In the genomic region with DNA sequence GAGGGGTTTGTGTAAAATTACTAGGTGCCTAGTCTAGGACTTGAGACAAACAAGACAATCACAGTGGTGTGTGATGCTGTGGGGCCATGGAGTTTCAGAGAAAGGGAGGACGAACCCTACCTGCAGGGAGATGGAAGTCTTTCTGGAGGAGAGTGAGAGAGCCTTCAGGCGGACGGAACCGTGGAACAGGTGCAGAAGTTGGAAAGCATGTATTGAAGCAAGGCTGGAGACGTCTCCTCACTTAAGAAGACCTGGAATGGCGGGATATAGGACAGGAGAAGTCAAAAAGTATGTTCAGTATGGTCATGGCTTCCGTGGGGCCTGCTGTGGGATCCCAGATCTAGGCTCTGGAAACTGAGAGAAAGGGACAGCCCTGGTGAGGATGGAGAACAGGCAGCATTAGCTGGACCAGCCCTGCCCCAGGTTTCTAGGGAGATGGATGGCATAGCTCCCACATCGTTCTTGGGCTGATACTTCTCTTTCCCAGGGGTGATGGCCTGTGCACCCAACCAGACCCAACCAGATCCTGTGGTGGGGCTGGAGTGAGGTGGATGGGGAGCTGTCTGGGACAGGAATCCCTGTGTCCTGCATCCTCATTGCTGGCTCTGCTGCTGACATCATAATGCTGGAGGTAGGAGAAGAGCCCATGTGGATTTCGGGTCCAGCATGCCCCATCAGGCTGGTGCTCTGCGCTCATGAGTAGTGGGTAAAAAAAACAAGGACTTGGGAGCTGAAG, we compare ENCODE assay signal across 26 cellular contexts. TPM values are rescaled to one million over a fixed set of nuclear protein-coding genes. Genes with fewer than 3 reads are reported as not detected.
DNase-seq lines count a peak whose midpoint lies in the region; ATAC-seq and TF ChIP-seq lines count a peak whose summit lies in the region.
"Had no signal": no experiment of that assay in that cellular context is flagged by ENCODE, and none has a peak within 500 bp of the region (broad histone marks: within the 10 kb centered on the region; RNA-seq: fewer than 3 reads in every experiment).

No MANE protein-coding gene starts in this region.

- dilution Hi-C loops in IMR-90 (cut with HindIII; ENCODE audit: low sequenced_read_pairs, unreplicated experiment): no loop called here

- H3K4me2 ChIP-seq in IMR-90 (ENCODE audit: low read depth, low read length): no peak overlapping the region
- H3K4me2 ChIP-seq: BLaER1 had no signal

- no peak overlapping the region for H4K8ac ChIP-seq in IMR-90 (ENCODE audit: low read depth in 2 of 2, low read length in 2 of 2)

- no peaks in the 10 kb centered on the region for H3K4me1 Mint-ChIP-seq in progenitor cell of endocrine pancreas (ENCODE audit: low read depth)
- H3K4me1 Mint-ChIP-seq in activated naive CD8-positive, alpha-beta T cell treated with anti-CD3 and anti-CD28 coated beads, Interleukin-2, amount 50 U/mL, for 24 hours: peaks cover 10% of the 10 kb centered on the region

- H3K4me1 ChIP-seq in IMR-90 (ENCODE audit: control insufficient read depth, insufficient read depth, low read length) (peaks cover 5% of the 10 kb centered on the region; the same call in 1 of the 2 replicates), esophagus muscularis mucosa (no peaks in the 10 kb centered on the region)
- H3K4me1 ChIP-seq: left lung, psoas muscle, transverse colon had no signal

- no peak for TF ChIP-seq EP300 in esophagus muscularis mucosa (IDR thresholded peaks at IDR 0.05)

- ATAC-seq in IMR-90 (ENCODE audit: low read depth): no peak
- ATAC-seq in activated naive CD8-positive, alpha-beta T cell treated with anti-CD3 and anti-CD28 coated beads, Interleukin-2, amount 50 U/mL, for 24 hours: no peak
- ATAC-seq: left lung, psoas muscle had no signal

- no peak for TF ChIP-seq RAD21 in IMR-90 (IDR thresholded peaks at IDR 0.05; ENCODE audit: low read length)

- no peak overlapping the region for H4K91ac ChIP-seq in IMR-90 (ENCODE audit: insufficient read depth, low read depth, low read length)

- H3K27me3 ChIP-seq in H7 (ENCODE audit: control insufficient read depth, insufficient read depth, low read length) (peaks cover 2% of the 10 kb centered on the region), IMR-90 (ENCODE audit: control insufficient read depth, insufficient read depth, low read length) (peaks cover 23% of the 10 kb centered on the region), esophagus muscularis mucosa (peaks cover 0 to 45% (median 0%) of the 10 kb centered on the region in 4 donors)
- H3K27me3 ChIP-seq: BLaER1, neutrophil, transverse colon had no signal

- H2AFZ ChIP-seq in IMR-90 (replicated peaks; ENCODE audit: low read length, poor library complexity): no peak overlapping the region

- peaks cover 4% of the 10 kb centered on the region for H3K9me3 Mint-ChIP-seq in progenitor cell of endocrine pancreas (ENCODE audit: low read depth)
- peaks cover 7% of the 10 kb centered on the region for H3K9me3 Mint-ChIP-seq in activated naive CD8-positive, alpha-beta T cell treated with anti-CD3 and anti-CD28 coated beads, Interleukin-2, amount 50 U/mL, for 24 hours

- no peak overlapping the region; the same call in 1 of the 2 replicates for H3K4ac ChIP-seq in IMR-90 (ENCODE audit: low read depth, low read length)

- H3K4me3 Mint-ChIP-seq in progenitor cell of endocrine pancreas (ENCODE audit: low read depth): no peak overlapping the region
- H3K4me3 Mint-ChIP-seq in activated naive CD8-positive, alpha-beta T cell treated with anti-CD3 and anti-CD28 coated beads, Interleukin-2, amount 50 U/mL, for 24 hours: no peak overlapping the region
- H3K4me3 Mint-ChIP-seq: activated T-helper 1 cell treated with anti-CD3 and anti-CD28 coated beads, Interleukin-12 subunit alpha, Interleukin-12 subunit beta, Interleukin-2, Interleukin-4 antibody, amounts not matched to agents 30 ng/mL and 10 ng/mL and 1 ng/mL, durations not matched to agents 14 hours and 24 hours and 36 hours; stimulated activated effector memory CD8-positive, alpha-beta T cell treated with anti-CD3 and anti-CD28 coated beads, Interleukin-12 subunit alpha, Interleukin-12 subunit beta, amount 100 ng/mL, for 72 hours had no signal

- H3K27ac ChIP-seq in IMR-90 (ENCODE audit: insufficient read depth, low read length) (no peak overlapping the region), esophagus muscularis mucosa (replicated peaks in 1 of 4) (no peak overlapping the region)
- H3K27ac ChIP-seq: BLaER1, brain microvascular endothelial cell, epithelial cell of prostate, left lung, neutrophil, psoas muscle, transverse colon had no signal

- H3K4me3 ChIP-seq in H7 (ENCODE audit: insufficient read depth, low read depth, low read length) (no peak overlapping the region), IMR-90 (ENCODE audit: insufficient read depth, low read depth, low read length) (no peak overlapping the region), esophagus muscularis mucosa (no peak overlapping the region)
- H3K4me3 ChIP-seq: BLaER1, left lung, psoas muscle, transverse colon had no signal

- no peaks in the 10 kb centered on the region for H3K79me1 ChIP-seq in IMR-90 (ENCODE audit: low read depth in 1 of 2, low read length in 2 of 2)

- DNase-seq in H7 (peak; percentile 11), IMR-90 (no peak), esophagus muscularis mucosa (ENCODE audit: extremely low spot score) (peak; percentile 89), progenitor cell of endocrine pancreas (ENCODE audit: low spot score, unreplicated experiment) (peak; percentile 3), RKO (ENCODE audit: low spot score) (no peak)
- DNase-seq in stimulated activated CD4-positive, alpha-beta T cell treated with anti-CD3 and anti-CD28 coated beads, Interleukin-4, amount 100 ng/mL, for 24 hours: no peak
- no peak for DNase-seq in activated naive CD8-positive, alpha-beta T cell treated with anti-CD3 and anti-CD28 coated beads, Interleukin-2, amount 50 U/mL, for 24 hours
- DNase-seq: activated CD4-positive, alpha-beta T cell treated with anti-CD3 and anti-CD28 coated beads for 1 hour; activated naive CD4-positive, alpha-beta T cell treated with anti-CD3 and anti-CD28 coated beads, Interleukin-2, amount 50 U/mL, for 16 hours; brain microvascular endothelial cell; effector CD8-positive, alpha-beta T cell; Kasumi-1; NCI-H1417 treated with DMSO at 0.1 percent for 48 hours; NCI-H2081 treated with DMSO at 0.1 percent for 48 hours; NCI-H345; NCI-H748 treated with DMSO at 0.1 percent for 48 hours; psoas muscle; SIG-M5; stimulated activated CD4-positive, alpha-beta T cell treated with anti-CD3 and anti-CD28 coated beads, Interleukin-4, amount 100 ng/mL, for 4 hours; transverse colon had no signal

- peaks cover 20% of the 10 kb centered on the region for H3K27me3 Mint-ChIP-seq in progenitor cell of endocrine pancreas
- no peaks in the 10 kb centered on the region for H3K27me3 Mint-ChIP-seq in activated naive CD8-positive, alpha-beta T cell treated with anti-CD3 and anti-CD28 coated beads, Interleukin-2, amount 50 U/mL, for 24 hours

- H3K9ac ChIP-seq in IMR-90 (ENCODE audit: low read depth, low read length): no peak overlapping the region
- H3K9ac ChIP-seq: BLaER1 had no signal

- no peak overlapping the region for H3K27ac Mint-ChIP-seq in progenitor cell of endocrine pancreas
- no peak overlapping the region for H3K27ac Mint-ChIP-seq in activated naive CD8-positive, alpha-beta T cell treated with anti-CD3 and anti-CD28 coated beads, Interleukin-2, amount 50 U/mL, for 24 hours
- H3K27ac Mint-ChIP-seq: activated T-helper 1 cell treated with anti-CD3 and anti-CD28 coated beads, Interleukin-12 subunit alpha, Interleukin-12 subunit beta, Interleukin-2, Interleukin-4 antibody, amounts not matched to agents 30 ng/mL and 10 ng/mL and 1 ng/mL, durations not matched to agents 14 hours and 24 hours and 36 hours; stimulated activated effector memory CD8-positive, alpha-beta T cell treated with anti-CD3 and anti-CD28 coated beads, Interleukin-12 subunit alpha, Interleukin-12 subunit beta, amount 100 ng/mL, for 72 hours had no signal

- H2AK5ac ChIP-seq in IMR-90 (ENCODE audit: low read depth, low read length): 0 out of 2 replicates have a peak overlapping the region, but pooled peaks have one; percentile 21

- H2BK5ac ChIP-seq in IMR-90 (ENCODE audit: low read depth, low read length, poor library complexity, severe bottlenecking): no peak overlapping the region

- H3K23ac ChIP-seq in IMR-90 (ENCODE audit: low read depth, low read length): no peak overlapping the region

- intact Hi-C loops in IMR-90 (cut with micrococcal nuclease): no loop called here
- intact Hi-C loops in esophagus muscularis mucosa (cut with DNase I): no loop called here

- H3K18ac ChIP-seq in IMR-90 (ENCODE audit: low read depth, low read length): no peak overlapping the region

- H2AK9ac ChIP-seq in IMR-90 (replicated peaks; ENCODE audit: low read depth, low read length, poor library complexity): no peak overlapping the region

- in situ Hi-C loops in IMR-90 (cut with MboI; ENCODE audit: low sequenced_read_pairs): no loop called here

- no peak overlapping the region for H2BK20ac ChIP-seq in IMR-90 (ENCODE audit: low read depth, low read length)

- H3K9me3 ChIP-seq in IMR-90 (ENCODE audit: control insufficient read depth, insufficient read depth, low read length) (no peaks in the 10 kb centered on the region), esophagus muscularis mucosa (no peaks in the 10 kb centered on the region)
- H3K9me3 ChIP-seq: BLaER1, left lung, neutrophil, psoas muscle, transverse colon had no signal

- H3K14ac ChIP-seq in IMR-90 (replicated peaks; ENCODE audit: low read depth, low read length): no peak overlapping the region

- TF ChIP-seq POLR2A in IMR-90 (IDR thresholded peaks at IDR 0.05; ENCODE audit: low read depth, low read length): no peak
- TF ChIP-seq POLR2A in esophagus muscularis mucosa (IDR thresholded peaks at IDR 0.05; ENCODE audit: low read depth): no peak

- no peak overlapping the region for H2BK120ac ChIP-seq in IMR-90 (ENCODE audit: low read depth, low read length)

- H3K56ac ChIP-seq in IMR-90 (ENCODE audit: extremely low read depth, insufficient read depth, low read length): no peak overlapping the region

- no peak for TF ChIP-seq CTCF in IMR-90 (conservative IDR thresholded peaks at IDR 0.05; ENCODE audit: low read depth, low read length)
- TF ChIP-seq CTCF in esophagus muscularis mucosa (IDR thresholded peaks at IDR 0.05): no peak
- TF ChIP-seq CTCF in progenitor cell of endocrine pancreas (IDR thresholded peaks at IDR 0.05; ENCODE audit: unreplicated experiment): no peak

- no peak overlapping the region for H2BK15ac ChIP-seq in IMR-90 (ENCODE audit: low read depth, low read length)

- no peak overlapping the region for H4K5ac ChIP-seq in IMR-90 (ENCODE audit: low read depth, low read length)

- 75% methylated on average over 5 of the region's 10 CpGs; no CpG with 5 or more reads in 1 of the 2 experiments for WGBS in IMR-90 (ENCODE audit: extremely low coverage in 2 of 2, insufficient read length in 1 of 2), 2 experiments
- WGBS in esophagus muscularis mucosa: 91% methylated on average over 10 of the region's 10 CpGs

- H3K36me3 ChIP-seq in H7 (replicated peaks; ENCODE audit: control insufficient read depth, insufficient read depth, low read length) (no peaks in the 10 kb centered on the region), IMR-90 (ENCODE audit: control insufficient read depth, insufficient read depth, low read length) (no peaks in the 10 kb centered on the region), esophagus muscularis mucosa (no peaks in the 10 kb centered on the region)
- H3K36me3 ChIP-seq: BLaER1, brain microvascular endothelial cell, left lung, neutrophil, transverse colon had no signal

- CTCF ChIA-PET in IMR-90 (lab: Yijun Ruan, JAX): no interaction called here

- no peaks in the 10 kb centered on the region for H3K36me3 Mint-ChIP-seq in progenitor cell of endocrine pancreas (ENCODE audit: insufficient read depth)
- no peaks in the 10 kb centered on the region for H3K36me3 Mint-ChIP-seq in activated naive CD8-positive, alpha-beta T cell treated with anti-CD3 and anti-CD28 coated beads, Interleukin-2, amount 50 U/mL, for 24 hours (ENCODE audit: low read depth)

- 0 out of 2 replicates have a peak, but pooled peaks cover 3% of the 10 kb centered on the region for H3K9me1 ChIP-seq in IMR-90 (ENCODE audit: insufficient read depth, low read length)

- no peaks in the 10 kb centered on the region for H4K20me1 ChIP-seq in IMR-90 (ENCODE audit: insufficient read depth, low read length)
- H4K20me1 ChIP-seq: BLaER1 had no signal

- POLR2A ChIA-PET in IMR-90 (lab: Charles Lee; ENCODE audit: unreplicated experiment): no interaction called here

- BruUV-seq in IMR-90 (replicated peaks; lab: Mats Ljungman, UMichigan): no TSS peak

RNA-seq across cellular contexts. Expression of a gene that starts 15.0 kb away (rescaled TPM):
- 144 and 157 TPM in 2 replicates for total RNA-seq in H7 (2014; rRNA removed; shearing (Covaris generic))
- total RNA-seq in IMR-90 (2012; rRNA removed) (11.1 and 12.0 TPM in 2 replicates), esophagus muscularis mucosa (1 to 10 TPM in 3 of 4 donors, under 1 TPM in 1; 0.83 to 6.0 (median 1.9) TPM), progenitor cell of endocrine pancreas (4.4 and 5.2 TPM in 2 replicates)
- polyA plus RNA-seq in IMR-90 (2012; rRNA removed): 12.1 and 12.6 TPM in 2 replicates
- 5.9 and 7.7 TPM in 2 replicates for polyA plus RNA-seq in IMR-90 (2012; cell fraction: cytosol; rRNA removed)
- polyA plus RNA-seq in IMR-90 (2012; cell fraction: nucleus; rRNA removed; ENCODE audit: low replicate concordance): 40.5 and 54.0 TPM in 2 replicates

Comparison
In these comparisons a context has a peak if more than half of its experiments do, and no peak if none do; other contexts are left out.
1. DNase-seq: peak in H7 (single experiment), esophagus muscularis mucosa (single experiment) and progenitor cell of endocrine pancreas (single experiment); none in IMR-90 (single experiment), stimulated activated CD4-positive, alpha-beta T cell treated with anti-CD3 and anti-CD28 coated beads, Interleukin-4, amount 100 ng/mL, for 24 hours (single experiment), activated naive CD8-positive, alpha-beta T cell treated with anti-CD3 and anti-CD28 coated beads, Interleukin-2, amount 50 U/mL, for 24 hours (single experiment) and RKO (single experiment).
2. RNA of a gene that starts 15.0 kb away (total RNA-seq): 144 to 157 TPM in H7; 11.1 to 12.0 TPM in IMR-90, 4.4 to 5.2 TPM in progenitor cell of endocrine pancreas and 0.83 to 6.0 TPM in esophagus muscularis mucosa; every median in the first group is over 10 times any median in the second.